ENCODE assay signal across 8 cellular contexts in genomic region chr14:23727566-23728335, GRCh38.
DNase-seq lines count a peak whose midpoint lies in the region; TF ChIP-seq lines count a peak whose summit lies in the region.

No MANE protein-coding gene starts in this region.

- no peak overlapping the region for H3K9ac ChIP-seq in H9 (ENCODE audit: extremely low read depth, insufficient read length, low read length)

- peaks cover 3% of the 10 kb centered on the region for H3K27me3 Mint-ChIP-seq in H9 (ENCODE audit: low read depth)
- H3K27me3 Mint-ChIP-seq in CD8-positive, alpha-beta memory T cell: peaks cover 3 to 23% of the 10 kb centered on the region in 2 donors

- H3K18ac ChIP-seq in H9 (ENCODE audit: insufficient read length, low read depth, low read length): no peak overlapping the region

- no peak overlapping the region for H2BK5ac ChIP-seq in H9 (ENCODE audit: insufficient read length, low read length)

- H2BK20ac ChIP-seq in H9 (ENCODE audit: low read depth, low read length, poor library complexity, severe bottlenecking): no peak overlapping the region

- no peak overlapping the region for H4K91ac ChIP-seq in H9 (ENCODE audit: insufficient read length, low read depth, low read length)

- TF ChIP-seq CTCF in H9 (conservative IDR thresholded peaks at IDR 0.05): peak; percentile 59
- TF ChIP-seq CTCF in retinal pigment epithelial cell (conservative IDR thresholded peaks at IDR 0.05; ENCODE audit: low read depth, low read length): peak; percentile 42
- TF ChIP-seq CTCF in vagina (IDR thresholded peaks at IDR 0.05): no peak

- H3K79me2 ChIP-seq in H9 (ENCODE audit: insufficient read depth, low read length): no peaks in the 10 kb centered on the region

- H3K36me3 ChIP-seq in CD8-positive, alpha-beta memory T cell (ENCODE audit: insufficient read depth, low read length): no peaks in the 10 kb centered on the region
- H3K36me3 ChIP-seq in vagina: no peaks in the 10 kb centered on the region

- H4K8ac ChIP-seq in H9 (replicated peaks; ENCODE audit: insufficient read length, low read depth, low read length): no peak overlapping the region

- H3K4ac ChIP-seq in H9 (ENCODE audit: low read depth, low read length): no peak overlapping the region

- H2AFZ ChIP-seq in H9 (ENCODE audit: low read length): no peak overlapping the region

- no peak overlapping the region for H3K4me3 Mint-ChIP-seq in H9
- no peak overlapping the region for H3K4me3 Mint-ChIP-seq in CD8-positive, alpha-beta memory T cell

- CTCF ChIA-PET in CD8-positive, alpha-beta memory T cell (lab: Charles Lee): no interaction called here

- no peaks in the 10 kb centered on the region for H3K36me3 Mint-ChIP-seq in H9 (ENCODE audit: insufficient read depth in 1 of 3, low read depth in 3 of 3)
- no peaks in the 10 kb centered on the region for H3K36me3 Mint-ChIP-seq in CD8-positive, alpha-beta memory T cell

- no peak overlapping the region for H3T11ph ChIP-seq in H9 (ENCODE audit: low read length)

- no peak overlapping the region for H3K4me3 ChIP-seq in retinal pigment epithelial cell (ENCODE audit: low read length)
- no peak overlapping the region for H3K4me3 ChIP-seq in CD8-positive, alpha-beta memory T cell (ENCODE audit: low read length)
- H3K4me3 ChIP-seq in vagina: no peak overlapping the region

- H3K27me3 ChIP-seq in H9 (ENCODE audit: insufficient read depth, low read length): no peaks in the 10 kb centered on the region
- no peaks in the 10 kb centered on the region for H3K27me3 ChIP-seq in CD8-positive, alpha-beta memory T cell (ENCODE audit: insufficient read depth, low read length, poor library complexity, severe bottlenecking)
- no peaks in the 10 kb centered on the region for H3K27me3 ChIP-seq in vagina

- H4K5ac ChIP-seq in H9 (ENCODE audit: insufficient read length, low read depth, low read length): no peak overlapping the region

- no peak overlapping the region for H3K56ac ChIP-seq in H9 (ENCODE audit: insufficient read length, low read depth, low read length)

- H3K27ac Mint-ChIP-seq in H9: no peak overlapping the region
- H3K27ac Mint-ChIP-seq in CD8-positive, alpha-beta memory T cell: no peak overlapping the region

- no peaks in the 10 kb centered on the region for H3K9me3 ChIP-seq in H9 (ENCODE audit: control insufficient read depth, low read depth, low read length)
- no peaks in the 10 kb centered on the region for H3K9me3 ChIP-seq in CD8-positive, alpha-beta memory T cell (ENCODE audit: low read length)
- no peaks in the 10 kb centered on the region for H3K9me3 ChIP-seq in vagina

- no peak overlapping the region for H2BK12ac ChIP-seq in H9 (ENCODE audit: insufficient read length, low read depth, low read length)

- intact Hi-C loops in vagina (cut with DNase I): no loop called here

- H3K23ac ChIP-seq in H9 (ENCODE audit: insufficient read length, low read depth, low read length): no peak overlapping the region

- H3K4me2 ChIP-seq in H9 (ENCODE audit: insufficient read depth, insufficient read length, low read length): no peak overlapping the region

- no peaks in the 10 kb centered on the region for H3K79me1 ChIP-seq in H9 (ENCODE audit: insufficient read depth, low read depth, low read length, poor library complexity, severe bottlenecking)

- WGBS in H9 (ENCODE audit: extremely low coverage, insufficient read length, low lambda C conversion rate): no CpG with 5 or more reads among the region's 5 CpGs

- POLR2A ChIA-PET in CD8-positive, alpha-beta memory T cell (lab: Charles Lee): no interaction called here

- DNase-seq in CD1c-positive myeloid dendritic cell (ENCODE audit: extremely low spot score) (peak; percentile 50), H9 (peak; percentile 56), RKO (ENCODE audit: low spot score) (peak; percentile 76), fibroblast of the conjunctiva (ENCODE audit: low read depth) (peak; percentile 10), retinal pigment epithelial cell (ENCODE audit: low read depth) (no peak), vagina (ENCODE audit: extremely low spot score in 2 of 2) (no peak)
- no peak for DNase-seq in stimulated activated CD4-positive, alpha-beta T cell treated with anti-CD3 and anti-CD28 coated beads, Interleukin-4, amount 100 ng/mL, for 1 hour
- no peak for DNase-seq in CD8-positive, alpha-beta memory T cell

- no peak overlapping the region for H2BK15ac ChIP-seq in H9 (ENCODE audit: low read depth, low read length)

- no peak overlapping the region for H2AK5ac ChIP-seq in H9 (ENCODE audit: insufficient read length, low read length)

- H2BK120ac ChIP-seq in H9 (ENCODE audit: low read depth, low read length, poor library complexity, severe bottlenecking): no peak overlapping the region

- H3K4me1 ChIP-seq in H9 (ENCODE audit: insufficient read depth, low read length): no peaks in the 10 kb centered on the region
- H3K4me1 ChIP-seq in CD8-positive, alpha-beta memory T cell (ENCODE audit: insufficient read depth, low read length): no peaks in the 10 kb centered on the region
- no peaks in the 10 kb centered on the region for H3K4me1 ChIP-seq in vagina

- no peaks in the 10 kb centered on the region for H4K20me1 ChIP-seq in H9 (ENCODE audit: control insufficient read depth, insufficient read depth, insufficient read length)

- no peaks in the 10 kb centered on the region for H3K4me1 Mint-ChIP-seq in H9
- H3K4me1 Mint-ChIP-seq in CD8-positive, alpha-beta memory T cell: no peaks in the 10 kb centered on the region

- H3K27ac ChIP-seq in H9 (ENCODE audit: insufficient read length, low read depth, low read length) (no peak overlapping the region), vagina (no peak overlapping the region)
- no peak overlapping the region for H3K27ac ChIP-seq in CD8-positive, alpha-beta memory T cell (ENCODE audit: low read depth, low read length)

- H3K9me3 Mint-ChIP-seq in H9: peaks cover 0 to 44% of the 10 kb centered on the region in 2 experiments; a peak in 2 of 5 replicates
- no peaks in the 10 kb centered on the region for H3K9me3 Mint-ChIP-seq in CD8-positive, alpha-beta memory T cell

- no peak for TF ChIP-seq POLR2A in vagina (IDR thresholded peaks at IDR 0.05)

- H3K23me2 ChIP-seq in H9 (ENCODE audit: insufficient read length, low read depth, low read length, poor library complexity, severe bottlenecking): no peaks in the 10 kb centered on the region

- H3K14ac ChIP-seq in H9 (ENCODE audit: insufficient read depth, low read length): no peak overlapping the region

Comparison
In these comparisons a context has a peak if more than half of its experiments do, and no peak if none do; other contexts are left out.
1. DNase-seq: peak in CD1c-positive myeloid dendritic cell (single experiment), H9 (single experiment), RKO (single experiment) and fibroblast of the conjunctiva (single experiment); none in retinal pigment epithelial cell (single experiment), stimulated activated CD4-positive, alpha-beta T cell treated with anti-CD3 and anti-CD28 coated beads, Interleukin-4, amount 100 ng/mL, for 1 hour (single experiment), CD8-positive, alpha-beta memory T cell (0 of 5) and vagina (0 of 2).
2. CTCF ChIP-seq: peak in H9 (single experiment) and retinal pigment epithelial cell (single experiment); none in vagina (0 of 3).